ENCODE assay signal across 16 cellular contexts in genomic region chr9:97919217-97919813, GRCh38. TPM values are rescaled to one million over a fixed set of nuclear protein-coding genes. Genes with fewer than 3 reads are reported as not detected.
DNase-seq lines count a peak whose midpoint lies in the region; ATAC-seq lines count a peak whose summit lies in the region.
"Had no signal": no experiment of that assay in that cellular context is flagged by ENCODE, and none has a peak within 500 bp of the region (broad histone marks: within the 10 kb centered on the region; RNA-seq: fewer than 3 reads in every experiment).

No MANE protein-coding gene starts in this region.

- no peak overlapping the region for H3K4me3 ChIP-seq in thymus (ENCODE audit: low read length)
- H3K4me3 ChIP-seq: psoas muscle, upper lobe of right lung had no signal

- H3K4me3 Mint-ChIP-seq in activated naive CD4-positive, alpha-beta T cell treated with anti-CD3 and anti-CD28 coated beads, Interleukin-2, amount 50 U/mL, for 24 hours: peak overlapping the region; percentile 96
- H3K4me3 Mint-ChIP-seq in T-helper 17 cell: peak overlapping the region; percentile 88
- H3K4me3 Mint-ChIP-seq: endodermal cell, H9 had no signal

- ATAC-seq in T-helper 17 cell (no peak), HG03025 (IDR thresholded peaks at IDR 0.05; ENCODE audit: low FRiP score, unreplicated experiment) (no peak), GM19351 (IDR thresholded peaks at IDR 0.05; ENCODE audit: unreplicated experiment) (no peak)
- ATAC-seq: psoas muscle, upper lobe of right lung had no signal

- H3K27me3 Mint-ChIP-seq in activated naive CD4-positive, alpha-beta T cell treated with anti-CD3 and anti-CD28 coated beads, Interleukin-2, amount 50 U/mL, for 24 hours: no peaks in the 10 kb centered on the region
- no peaks in the 10 kb centered on the region for H3K27me3 Mint-ChIP-seq in T-helper 17 cell

- H3K27me3 ChIP-seq in thymus (ENCODE audit: control insufficient read depth, insufficient read depth): no peaks in the 10 kb centered on the region
- H3K27me3 ChIP-seq: upper lobe of right lung had no signal

- no peaks in the 10 kb centered on the region for H3K9me3 ChIP-seq in T-helper 17 cell (ENCODE audit: control insufficient read depth, low read length, poor library complexity, severe bottlenecking)
- no peaks in the 10 kb centered on the region for H3K9me3 ChIP-seq in thymus (ENCODE audit: control insufficient read depth)
- H3K9me3 ChIP-seq: psoas muscle, upper lobe of right lung had no signal

- H3K27ac ChIP-seq in epithelial cell of prostate: peak overlapping the region; percentile 42
- H3K27ac ChIP-seq in thymus (ENCODE audit: low read depth): peak overlapping the region; percentile 27
- H3K27ac ChIP-seq: psoas muscle, upper lobe of right lung had no signal

- peaks cover 74% of the 10 kb centered on the region for H3K4me1 Mint-ChIP-seq in activated naive CD4-positive, alpha-beta T cell treated with anti-CD3 and anti-CD28 coated beads, Interleukin-2, amount 50 U/mL, for 24 hours
- peaks cover 54% of the 10 kb centered on the region for H3K4me1 Mint-ChIP-seq in T-helper 17 cell

- no peak for DNase-seq in activated naive CD4-positive, alpha-beta T cell (lab: John Stamatoyannopoulos, UW)
- DNase-seq in T-helper 17 cell: no peak
- DNase-seq in epithelial cell of prostate (ENCODE audit: low read depth, low spot score): no peak
- no peak for DNase-seq in NCI-H1930 (lab: John Stamatoyannopoulos, UW)
- DNase-seq: endodermal cell, H9, kidney, NCI-H2029 treated with DMSO at 0.1 percent for 48 hours, psoas muscle, SHP77, upper lobe of right lung had no signal

- no peaks in the 10 kb centered on the region for H3K9me3 Mint-ChIP-seq in activated naive CD4-positive, alpha-beta T cell treated with anti-CD3 and anti-CD28 coated beads, Interleukin-2, amount 50 U/mL, for 24 hours

- H3K4me1 ChIP-seq in thymus (ENCODE audit: control insufficient read depth, insufficient read depth, low read length): peaks cover 8% of the 10 kb centered on the region

- peaks cover 5% of the 10 kb centered on the region for H3K36me3 ChIP-seq in thymus (ENCODE audit: control insufficient read depth, insufficient read depth)

- H3K27ac Mint-ChIP-seq in activated naive CD4-positive, alpha-beta T cell treated with anti-CD3 and anti-CD28 coated beads, Interleukin-2, amount 50 U/mL, for 24 hours: peak overlapping the region; percentile 100
- peak overlapping the region; percentile 94 for H3K27ac Mint-ChIP-seq in T-helper 17 cell
- H3K27ac Mint-ChIP-seq: endodermal cell, H9 had no signal

- H3K36me3 Mint-ChIP-seq in activated naive CD4-positive, alpha-beta T cell treated with anti-CD3 and anti-CD28 coated beads, Interleukin-2, amount 50 U/mL, for 24 hours: peaks cover 14% of the 10 kb centered on the region
- H3K36me3 Mint-ChIP-seq in T-helper 17 cell (ENCODE audit: low read depth): peaks cover 4% of the 10 kb centered on the region

RNA-seq across cellular contexts. Expression of gene TRMO, which starts 3.0 kb away (rescaled TPM):
- 10 to 100 TPM; 41.2 to 46.3 TPM for total RNA-seq in T-helper 17 cell
- polyA plus RNA-seq in thymus: 19.8 TPM

RNA-seq across cellular contexts. Expression of gene HEMGN, which starts 18.7 kb away (rescaled TPM):
- total RNA-seq in T-helper 17 cell: 1 to 10 TPM; 1.3 to 9.0 TPM
- polyA plus RNA-seq in thymus: 4.1 TPM
- total RNA-seq: endodermal cell, H9, M059J, upper lobe of right lung had no signal
- polyA plus RNA-seq: psoas muscle had no signal
